Comparison of ENCODE assay signal across 1 cellular context in the genomic region with DNA sequence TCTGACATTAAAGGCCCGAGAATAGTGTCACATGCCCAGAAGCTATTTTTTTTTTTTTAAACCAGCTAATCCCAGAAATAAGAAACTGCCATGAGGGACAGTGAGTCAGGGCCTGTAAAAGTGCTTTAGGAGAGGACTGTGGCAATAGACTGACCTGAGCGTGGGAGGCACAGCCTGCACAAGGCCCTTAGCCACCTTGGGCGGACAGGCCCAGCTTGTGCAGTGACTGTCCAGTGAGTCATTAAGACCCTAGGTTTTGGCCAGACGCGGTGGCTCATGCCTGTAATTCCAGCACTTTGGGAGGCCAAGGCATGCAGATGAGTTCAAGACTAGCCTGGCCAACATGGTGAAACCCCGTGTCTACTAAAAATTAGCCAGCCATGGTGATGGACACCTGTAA.
TF ChIP-seq lines count a peak whose summit lies in the region.

No MANE protein-coding gene starts in this region.

TF ChIP-seq in IMR-90, 13 proteins besides CTCF, POLR2A, EP300 and RAD21:
- no peak for TF ChIP-seq SMC3 (IDR thresholded peaks at IDR 0.05; ENCODE audit: low read depth, low read length)
- no peak for TF ChIP-seq CEBPB (IDR thresholded peaks at IDR 0.05; ENCODE audit: low read depth, low read length)
- TF ChIP-seq MAFK (IDR thresholded peaks at IDR 0.05; ENCODE audit: low read depth, low read length): no peak
- no peak for TF ChIP-seq MAZ (IDR thresholded peaks at IDR 0.05; ENCODE audit: borderline replicate concordance, low read depth, low read length)
- TF ChIP-seq NFE2L2 (IDR thresholded peaks at IDR 0.05; ENCODE audit: low read depth, low read length): no peak
- no peak for TF ChIP-seq FOS (IDR thresholded peaks at IDR 0.05; ENCODE audit: low read depth, low read length)
- TF ChIP-seq RFX5 (IDR thresholded peaks at IDR 0.05; ENCODE audit: low read depth, low read length): no peak
- TF ChIP-seq CHD1 (IDR thresholded peaks at IDR 0.05; ENCODE audit: low read depth, low read length): no peak
- TF ChIP-seq, protein P1, sequence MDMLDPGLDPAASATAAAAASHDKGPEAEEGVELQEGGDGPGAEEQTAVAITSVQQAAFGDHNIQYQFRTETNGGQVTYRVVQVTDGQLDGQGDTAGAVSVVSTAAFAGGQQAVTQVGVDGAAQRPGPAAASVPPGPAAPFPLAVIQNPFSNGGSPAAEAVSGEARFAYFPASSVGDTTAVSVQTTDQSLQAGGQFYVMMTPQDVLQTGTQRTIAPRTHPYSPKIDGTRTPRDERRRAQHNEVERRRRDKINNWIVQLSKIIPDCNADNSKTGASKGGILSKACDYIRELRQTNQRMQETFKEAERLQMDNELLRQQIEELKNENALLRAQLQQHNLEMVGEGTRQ (IDR thresholded peaks at IDR 0.05; ENCODE audit: low read depth, low read length): no peak
- TF ChIP-seq, protein P2, sequence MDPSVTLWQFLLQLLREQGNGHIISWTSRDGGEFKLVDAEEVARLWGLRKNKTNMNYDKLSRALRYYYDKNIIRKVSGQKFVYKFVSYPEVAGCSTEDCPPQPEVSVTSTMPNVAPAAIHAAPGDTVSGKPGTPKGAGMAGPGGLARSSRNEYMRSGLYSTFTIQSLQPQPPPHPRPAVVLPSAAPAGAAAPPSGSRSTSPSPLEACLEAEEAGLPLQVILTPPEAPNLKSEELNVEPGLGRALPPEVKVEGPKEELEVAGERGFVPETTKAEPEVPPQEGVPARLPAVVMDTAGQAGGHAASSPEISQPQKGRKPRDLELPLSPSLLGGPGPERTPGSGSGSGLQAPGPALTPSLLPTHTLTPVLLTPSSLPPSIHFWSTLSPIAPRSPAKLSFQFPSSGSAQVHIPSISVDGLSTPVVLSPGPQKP (IDR thresholded peaks at IDR 0.05; ENCODE audit: borderline replicate concordance, low read depth, low read length): no peak
TF ChIP-seq in IMR-90: peak in this region for 0.
